17 cellular contexts compared by ENCODE assay signal in genomic region chr15:92071030-92071644, GRCh38.
DNase-seq lines count a peak whose midpoint lies in the region; ATAC-seq, FAIRE-seq and TF ChIP-seq lines count a peak whose summit lies in the region.
"Had no signal": no experiment of that assay in that cellular context is flagged by ENCODE, and none has a peak within 500 bp of the region (broad histone marks: within the 10 kb centered on the region; RNA-seq: fewer than 3 reads in every experiment).

No MANE protein-coding gene starts in this region.

- peaks cover 45% of the 10 kb centered on the region for H3K4me1 Mint-ChIP-seq in nephron progenitor cell

- no peak overlapping the region for H4K8ac ChIP-seq in neuronal stem cell (ENCODE audit: low read depth, low read length)

- H3K27ac Mint-ChIP-seq in nephron progenitor cell: no peak overlapping the region
- H3K27ac Mint-ChIP-seq: activated naive CD4-positive, alpha-beta T cell treated with anti-CD3 and anti-CD28 coated beads for 36 hours had no signal

- peak overlapping the region; percentile 14 for H2AK5ac ChIP-seq in neuronal stem cell (ENCODE audit: low read depth, low read length)

- H3K36me3 ChIP-seq in OCI-LY3 (replicated peaks; ENCODE audit: low read depth, low read length): no peaks in the 10 kb centered on the region
- H3K36me3 ChIP-seq in neuronal stem cell (replicated peaks in 1 of 2; ENCODE audit: control insufficient read depth in 2 of 2, insufficient read depth in 2 of 2, low read length in 2 of 2): no peaks in the 10 kb centered on the region
- H3K36me3 ChIP-seq: Peyer's patch, stomach had no signal

- H3K27me3 ChIP-seq in OCI-LY3 (ENCODE audit: low read depth, low read length) (peaks cover 34% of the 10 kb centered on the region), foreskin keratinocyte (no peaks in the 10 kb centered on the region), neuronal stem cell (ENCODE audit: control insufficient read depth in 3 of 3, insufficient read depth in 3 of 3, low read depth in 1 of 3, low read length in 3 of 3) (peaks cover 0 to 7% (median 0%) of the 10 kb centered on the region in 3 experiments)
- H3K27me3 ChIP-seq: Peyer's patch, stomach had no signal

- peak overlapping the region; percentile 68 for H3K23ac ChIP-seq in neuronal stem cell (ENCODE audit: low read depth, low read length, poor library complexity)

- no peaks in the 10 kb centered on the region for H3K79me1 ChIP-seq in neuronal stem cell (ENCODE audit: low read depth, low read length)

- no CpG with 5 or more reads among the region's 12 CpGs for whole genome bisulfite sequencing in neuronal stem cell (ENCODE audit: extremely low coverage in 2 of 2, insufficient read length in 2 of 2, insufficient replicate concordance in 1 of 2), 2 donors

- H3K4me2 ChIP-seq in OCI-LY3 (ENCODE audit: low read length) (peak overlapping the region; percentile 99), neuronal stem cell (ENCODE audit: insufficient read depth, low read length, poor library complexity, severe bottlenecking) (no peak overlapping the region)

- no peak overlapping the region for H2BK120ac ChIP-seq in neuronal stem cell (ENCODE audit: low read depth, low read length)

- no peaks in the 10 kb centered on the region for H3K9me3 Mint-ChIP-seq in nephron progenitor cell
- H3K9me3 Mint-ChIP-seq: activated naive CD4-positive, alpha-beta T cell treated with anti-CD3 and anti-CD28 coated beads for 36 hours had no signal

- no peaks in the 10 kb centered on the region for H3K79me2 ChIP-seq in OCI-LY3 (ENCODE audit: low read length)

- H3K9ac ChIP-seq in OCI-LY3 (ENCODE audit: low read length) (no peak overlapping the region), neuronal stem cell (ENCODE audit: low read depth, low read length, poor library complexity) (peak overlapping the region; percentile 9)

- H4K20me1 ChIP-seq in OCI-LY3 (ENCODE audit: insufficient read depth, low read length): no peaks in the 10 kb centered on the region; the same call in 1 of the 2 replicates

- FAIRE-seq in GM12891 (lab: Jason Lieb, UNC) (no peak), GM12892 (lab: Jason Lieb, UNC) (no peak)
- FAIRE-seq: astrocyte, endometrium had no signal

- no peak overlapping the region for H4K91ac ChIP-seq in neuronal stem cell (ENCODE audit: low read depth, low read length, poor library complexity)

- DNase-seq in GM12891 (ENCODE audit: insufficient read length, low spot score): no peak
- DNase-seq in foreskin keratinocyte: no peak
- no peak for DNase-seq in neuronal stem cell (ENCODE audit: low spot score)
- DNase-seq in nephron progenitor cell: no peak
- DNase-seq in activated gamma-delta T cell treated with Interleukin-2 at 50 U/mL for 16 hours: no peak
- no peak for DNase-seq in AG08395 (ENCODE audit: low spot score)
- no peak for DNase-seq in GM12892 (ENCODE audit: insufficient read length)
- DNase-seq: activated CD4-positive, alpha-beta T cell treated with anti-CD3 and anti-CD28 coated beads for 48 hours; activated naive CD4-positive, alpha-beta T cell treated with anti-CD3 and anti-CD28 coated beads for 36 hours; NCI-H1105 treated with DMSO at 0.1 percent for 48 hours; NCI-H2107; NCI-H526; stomach had no signal

- H3K18ac ChIP-seq in neuronal stem cell (ENCODE audit: low read length): no peak overlapping the region

- no peak overlapping the region for H3K4me3 Mint-ChIP-seq in nephron progenitor cell
- H3K4me3 Mint-ChIP-seq: activated naive CD4-positive, alpha-beta T cell treated with anti-CD3 and anti-CD28 coated beads for 36 hours had no signal

- H2BK5ac ChIP-seq in neuronal stem cell (ENCODE audit: low read length): no peak overlapping the region

- H3K9me3 ChIP-seq in OCI-LY3 (ENCODE audit: insufficient read depth, low read length) (no peaks in the 10 kb centered on the region), neuronal stem cell (replicated peaks in 1 of 2; ENCODE audit: control insufficient read depth in 2 of 2, insufficient read depth in 1 of 2, low read depth in 1 of 2, low read length in 2 of 2) (no peaks in the 10 kb centered on the region)
- H3K9me3 ChIP-seq: Peyer's patch, stomach had no signal

- TF ChIP-seq POLR2A in GM12891 (IDR thresholded peaks at IDR 0.05; ENCODE audit: low read depth, low read length) (no peak), GM12892 (IDR thresholded peaks at IDR 0.05; ENCODE audit: low read depth, low read length) (no peak)

- peaks cover 56% of the 10 kb centered on the region for H3K4me1 ChIP-seq in OCI-LY3 (ENCODE audit: low read length)
- H3K4me1 ChIP-seq in foreskin keratinocyte: peaks cover 43% of the 10 kb centered on the region
- peaks cover 0 to 2% of the 10 kb centered on the region in 2 donors for H3K4me1 ChIP-seq in neuronal stem cell (ENCODE audit: control insufficient read depth in 2 of 2, insufficient read depth in 1 of 2, low read depth in 1 of 2, low read length in 2 of 2)

- ATAC-seq in foreskin keratinocyte: no peak

- no peak overlapping the region for H2BK12ac ChIP-seq in neuronal stem cell (ENCODE audit: low read length)

- H2BK15ac ChIP-seq in neuronal stem cell (ENCODE audit: low read length): no peak overlapping the region

- no peak overlapping the region for H3K4ac ChIP-seq in neuronal stem cell (ENCODE audit: low read length)

- no peaks in the 10 kb centered on the region for H3K36me3 Mint-ChIP-seq in nephron progenitor cell (ENCODE audit: low read depth)

- H3K14ac ChIP-seq in neuronal stem cell (ENCODE audit: low read length): no peak overlapping the region

- H3K4me3 ChIP-seq in OCI-LY3 (ENCODE audit: low read length) (no peak overlapping the region), neuronal stem cell (ENCODE audit: low read length in 2 of 2) (no peak overlapping the region)
- H3K4me3 ChIP-seq: Peyer's patch, stomach had no signal

- H3K27ac ChIP-seq in OCI-LY3 (ENCODE audit: low read length): no peak overlapping the region
- peak overlapping the region; percentile 98 for H3K27ac ChIP-seq in foreskin keratinocyte
- H3K27ac ChIP-seq in neuronal stem cell (replicated peaks; ENCODE audit: low read length): no peak overlapping the region
- H3K27ac ChIP-seq: Peyer's patch had no signal

- H2AFZ ChIP-seq in OCI-LY3 (ENCODE audit: low read depth, low read length): no peak overlapping the region
- no peak overlapping the region for H2AFZ ChIP-seq in neuronal stem cell (ENCODE audit: low read length)

- TF ChIP-seq CTCF in OCI-LY3 (IDR thresholded peaks at IDR 0.05; ENCODE audit: low read depth, low read length) (no peak), foreskin keratinocyte (conservative IDR thresholded peaks at IDR 0.05) (no peak), nephron progenitor cell (IDR thresholded peaks at IDR 0.05) (no peak)

- peaks cover 50% of the 10 kb centered on the region for H3K27me3 Mint-ChIP-seq in nephron progenitor cell (ENCODE audit: low read depth, poor library complexity)

TF ChIP-seq in GM12891, 5 proteins besides CTCF, POLR2A, EP300 and RAD21:
- no peak for TF ChIP-seq POU2F2 (IDR thresholded peaks at IDR 0.05; ENCODE audit: low read depth, low read length)
- peak; percentile 35; the same call in 1 of the 2 replicates for TF ChIP-seq SPI1 (IDR thresholded peaks at IDR 0.05; ENCODE audit: low read depth, low read length)
- TF ChIP-seq TAF1 (IDR thresholded peaks at IDR 0.05; ENCODE audit: low read depth, low read length): no peak
- TF ChIP-seq POLR2AphosphoS5 (IDR thresholded peaks at IDR 0.05; ENCODE audit: low read depth, low read length): no peak
- no peak for TF ChIP-seq PAX5 (IDR thresholded peaks at IDR 0.05; ENCODE audit: insufficient read depth, low read length, severe bottlenecking)
TF ChIP-seq in GM12891: peak in this region for 1.
